13 cellular contexts compared by ENCODE assay signal in genomic region chr5:171845857-171846785, GRCh38.
DNase-seq lines count a peak whose midpoint lies in the region; ATAC-seq and TF ChIP-seq lines count a peak whose summit lies in the region.
"Had no signal": no experiment of that assay in that cellular context is flagged by ENCODE, and none has a peak within 500 bp of the region (broad histone marks: within the 10 kb centered on the region; RNA-seq: fewer than 3 reads in every experiment).

No MANE protein-coding gene starts in this region.

- H3K18ac ChIP-seq in H9 (ENCODE audit: insufficient read length, low read depth, low read length) = no peak overlapping the region

- H3K4me3 Mint-ChIP-seq in H9 = no peak overlapping the region
- no peak overlapping the region for H3K4me3 Mint-ChIP-seq in neural progenitor cell
- no peak overlapping the region for H3K4me3 Mint-ChIP-seq in CD8-positive, alpha-beta memory T cell
- H3K4me3 Mint-ChIP-seq: activated B cell treated with CpG ODN at 0.5 μM for 24 hours; activated naive CD4-positive, alpha-beta T cell treated with anti-CD3 and anti-CD28 coated beads, Interleukin-2, amount 10 ng/mL, durations not matched to agents 7 days and 5 days; stimulated activated naive CD8-positive, alpha-beta T cell treated with anti-CD3 and anti-CD28 coated beads, Interleukin-15, amount 100 ng/mL, for 72 hours had no signal

- no peak overlapping the region for H3T11ph ChIP-seq in H9 (ENCODE audit: low read length)

- H3K36me3 ChIP-seq in neural progenitor cell = no peaks in the 10 kb centered on the region
- H3K36me3 ChIP-seq in CD8-positive, alpha-beta memory T cell (ENCODE audit: insufficient read depth, low read length) = no peaks in the 10 kb centered on the region

- no peak overlapping the region for H3K27ac ChIP-seq in H9 (ENCODE audit: insufficient read length, low read depth, low read length)
- H3K27ac ChIP-seq in neural progenitor cell = no peak overlapping the region
- H3K27ac ChIP-seq in CD8-positive, alpha-beta memory T cell (ENCODE audit: low read depth, low read length) = no peak overlapping the region
- H3K27ac ChIP-seq: spleen had no signal

- DNase-seq in H9 = peak; percentile 57
- peak; percentile 20 for DNase-seq in RKO (ENCODE audit: low spot score)
- DNase-seq in fibroblast of mammary gland (ENCODE audit: low read depth) = peak; percentile 59
- DNase-seq in neural progenitor cell (ENCODE audit: low spot score) = peak; percentile 28
- DNase-seq in NAMALWA (ENCODE audit: low spot score) = no peak
- DNase-seq in CD8-positive, alpha-beta memory T cell = no peak
- DNase-seq: activated B cell treated with CpG ODN at 0.5 μM for 24 hours; activated naive CD4-positive, alpha-beta T cell treated with anti-CD3 and anti-CD28 coated beads, Interleukin-2, amount 10 ng/mL, durations not matched to agents 7 days and 5 days; GF-D8; spleen; stimulated activated naive CD8-positive, alpha-beta T cell treated with anti-CD3 and anti-CD28 coated beads, Interleukin-15, amount 100 ng/mL, for 72 hours had no signal

- CTCF ChIA-PET in CD8-positive, alpha-beta memory T cell (lab: Charles Lee) = no interaction called here

- H3K27me3 Mint-ChIP-seq in H9 (ENCODE audit: low read depth) (peaks cover 2% of the 10 kb centered on the region), neural progenitor cell (ENCODE audit: insufficient read depth, low read depth) (peaks cover 10% of the 10 kb centered on the region)
- H3K27me3 Mint-ChIP-seq in CD8-positive, alpha-beta memory T cell = no peaks in the 10 kb centered on the region
- H3K27me3 Mint-ChIP-seq: activated B cell treated with CpG ODN at 0.5 μM for 24 hours; activated naive CD4-positive, alpha-beta T cell treated with anti-CD3 and anti-CD28 coated beads, Interleukin-2, amount 10 ng/mL, durations not matched to agents 7 days and 5 days; stimulated activated naive CD8-positive, alpha-beta T cell treated with anti-CD3 and anti-CD28 coated beads, Interleukin-15, amount 100 ng/mL, for 72 hours had no signal

- TF ChIP-seq CTCF in H9 (conservative IDR thresholded peaks at IDR 0.05) (peak; percentile 32; the same call in 2 of the 3 replicates), fibroblast of mammary gland (conservative IDR thresholded peaks at IDR 0.05; ENCODE audit: control insufficient read depth, insufficient read depth, low read depth, low read length) (peak; percentile 19), neural progenitor cell (IDR thresholded peaks at IDR 0.05) (peak; percentile 28)

- no peak overlapping the region for H2BK12ac ChIP-seq in H9 (ENCODE audit: insufficient read length, low read depth, low read length)

- no peaks in the 10 kb centered on the region; a peak in 1 of 5 replicates for H3K9me3 Mint-ChIP-seq in H9
- no peaks in the 10 kb centered on the region for H3K9me3 Mint-ChIP-seq in neural progenitor cell
- H3K9me3 Mint-ChIP-seq in CD8-positive, alpha-beta memory T cell = no peaks in the 10 kb centered on the region
- H3K9me3 Mint-ChIP-seq: activated B cell treated with CpG ODN at 0.5 μM for 24 hours; activated naive CD4-positive, alpha-beta T cell treated with anti-CD3 and anti-CD28 coated beads, Interleukin-2, amount 10 ng/mL, durations not matched to agents 7 days and 5 days; stimulated activated naive CD8-positive, alpha-beta T cell treated with anti-CD3 and anti-CD28 coated beads, Interleukin-15, amount 100 ng/mL, for 72 hours had no signal

- H4K8ac ChIP-seq in H9 (replicated peaks; ENCODE audit: insufficient read length, low read depth, low read length) = no peak overlapping the region

- H2BK20ac ChIP-seq in H9 (ENCODE audit: low read depth, low read length, poor library complexity, severe bottlenecking) = no peak overlapping the region

- H3K36me3 Mint-ChIP-seq in H9 (ENCODE audit: insufficient read depth in 1 of 3, low read depth in 3 of 3) = peaks cover 0 to 4% (median under 1%) of the 10 kb centered on the region in 3 experiments; a peak in 3 of 7 replicates
- peaks cover 2% of the 10 kb centered on the region for H3K36me3 Mint-ChIP-seq in neural progenitor cell
- H3K36me3 Mint-ChIP-seq in CD8-positive, alpha-beta memory T cell = peaks cover 0 to 8% (median under 1%) of the 10 kb centered on the region in 3 donors
- H3K36me3 Mint-ChIP-seq: activated naive CD4-positive, alpha-beta T cell treated with anti-CD3 and anti-CD28 coated beads, Interleukin-2, amount 10 ng/mL, durations not matched to agents 7 days and 5 days had no signal

- H2AFZ ChIP-seq in H9 (ENCODE audit: low read length) = no peak overlapping the region
- no peak overlapping the region for H2AFZ ChIP-seq in neural progenitor cell (replicated peaks)

- H3K79me1 ChIP-seq in H9 (ENCODE audit: insufficient read depth, low read depth, low read length, poor library complexity, severe bottlenecking) = no peaks in the 10 kb centered on the region

- no peak overlapping the region for H2BK5ac ChIP-seq in H9 (ENCODE audit: insufficient read length, low read length)

- H4K20me1 ChIP-seq in H9 (ENCODE audit: control insufficient read depth, insufficient read depth, insufficient read length) (no peaks in the 10 kb centered on the region), neural progenitor cell (ENCODE audit: low read depth) (peaks cover 4% of the 10 kb centered on the region)

- no peak overlapping the region for H4K91ac ChIP-seq in H9 (ENCODE audit: insufficient read length, low read depth, low read length)

- no peaks in the 10 kb centered on the region for H3K4me1 ChIP-seq in H9 (ENCODE audit: insufficient read depth, low read length)
- peaks cover 22% of the 10 kb centered on the region for H3K4me1 ChIP-seq in neural progenitor cell
- no peaks in the 10 kb centered on the region for H3K4me1 ChIP-seq in CD8-positive, alpha-beta memory T cell (ENCODE audit: insufficient read depth, low read length)

- H2BK120ac ChIP-seq in H9 (ENCODE audit: low read depth, low read length, poor library complexity, severe bottlenecking) = no peak overlapping the region

- WGBS in H9 (ENCODE audit: extremely low coverage, insufficient read length, low lambda C conversion rate) = no CpG with 5 or more reads among the region's 14 CpGs

- no peak overlapping the region for H4K5ac ChIP-seq in H9 (ENCODE audit: insufficient read length, low read depth, low read length)

- H3K4me2 ChIP-seq in H9 (ENCODE audit: insufficient read depth, insufficient read length, low read length) (no peak overlapping the region), neural progenitor cell (no peak overlapping the region)

- H3K9me3 ChIP-seq in H9 (ENCODE audit: control insufficient read depth, low read depth, low read length) (no peaks in the 10 kb centered on the region), neural progenitor cell (ENCODE audit: low read depth) (no peaks in the 10 kb centered on the region)
- H3K9me3 ChIP-seq in CD8-positive, alpha-beta memory T cell (ENCODE audit: low read length) = no peaks in the 10 kb centered on the region
- H3K9me3 ChIP-seq: spleen had no signal

- H3K4me1 Mint-ChIP-seq in H9 (peaks cover 22 to 28% of the 10 kb centered on the region in 2 experiments), neural progenitor cell (peaks cover 61% of the 10 kb centered on the region)
- H3K4me1 Mint-ChIP-seq in CD8-positive, alpha-beta memory T cell = no peaks in the 10 kb centered on the region
- H3K4me1 Mint-ChIP-seq: activated B cell treated with CpG ODN at 0.5 μM for 24 hours had no signal

- no peak overlapping the region for H2AK5ac ChIP-seq in H9 (ENCODE audit: insufficient read length, low read length)

- H3K4me3 ChIP-seq in fibroblast of mammary gland (ENCODE audit: control insufficient read depth, low read depth, low read length) = no peak overlapping the region
- H3K4me3 ChIP-seq in neural progenitor cell = no peak overlapping the region
- no peak overlapping the region for H3K4me3 ChIP-seq in CD8-positive, alpha-beta memory T cell (ENCODE audit: low read length)
- H3K4me3 ChIP-seq: spleen had no signal

- H3K27ac Mint-ChIP-seq in H9 (peak overlapping the region in 1 of 3 experiments; percentile 50; a peak in 1 of 7 replicates), neural progenitor cell (no peak overlapping the region)
- H3K27ac Mint-ChIP-seq in CD8-positive, alpha-beta memory T cell = no peak overlapping the region
- H3K27ac Mint-ChIP-seq: activated B cell treated with CpG ODN at 0.5 μM for 24 hours; activated naive CD4-positive, alpha-beta T cell treated with anti-CD3 and anti-CD28 coated beads, Interleukin-2, amount 10 ng/mL, durations not matched to agents 7 days and 5 days; stimulated activated naive CD8-positive, alpha-beta T cell treated with anti-CD3 and anti-CD28 coated beads, Interleukin-15, amount 100 ng/mL, for 72 hours had no signal

- H3K27me3 ChIP-seq in H9 (ENCODE audit: insufficient read depth, low read length) = no peaks in the 10 kb centered on the region
- no peaks in the 10 kb centered on the region for H3K27me3 ChIP-seq in neural progenitor cell
- H3K27me3 ChIP-seq in CD8-positive, alpha-beta memory T cell (ENCODE audit: insufficient read depth, low read length, poor library complexity, severe bottlenecking) = no peaks in the 10 kb centered on the region
- H3K27me3 ChIP-seq: spleen had no signal

- no peak overlapping the region for H3K9ac ChIP-seq in H9 (ENCODE audit: extremely low read depth, insufficient read length, low read length)
- H3K9ac ChIP-seq in neural progenitor cell = no peak overlapping the region

- no peak overlapping the region for H2BK15ac ChIP-seq in H9 (ENCODE audit: low read depth, low read length)

- no peak overlapping the region for H3K14ac ChIP-seq in H9 (ENCODE audit: insufficient read depth, low read length)

- no peaks in the 10 kb centered on the region for H3K23me2 ChIP-seq in H9 (ENCODE audit: insufficient read length, low read depth, low read length, poor library complexity, severe bottlenecking)

- peaks cover 9% of the 10 kb centered on the region for H3F3A ChIP-seq in neural progenitor cell (ENCODE audit: low read depth)

- no peaks in the 10 kb centered on the region for H3K79me2 ChIP-seq in H9 (ENCODE audit: insufficient read depth, low read length)
- H3K79me2 ChIP-seq in neural progenitor cell (ENCODE audit: low read depth) = no peaks in the 10 kb centered on the region

- ATAC-seq in HG03139 (IDR thresholded peaks at IDR 0.05; ENCODE audit: unreplicated experiment) = no peak
- ATAC-seq in GM18909 (IDR thresholded peaks at IDR 0.05; ENCODE audit: poor library complexity, unreplicated experiment) = no peak
- ATAC-seq: stimulated activated naive CD8-positive, alpha-beta T cell treated with anti-CD3 and anti-CD28 coated beads, Interleukin-15, amount 100 ng/mL, for 72 hours had no signal

- POLR2A ChIA-PET in CD8-positive, alpha-beta memory T cell (lab: Charles Lee) = no interaction called here

- H3K4ac ChIP-seq in H9 (ENCODE audit: low read depth, low read length) = no peak overlapping the region

- H3K56ac ChIP-seq in H9 (ENCODE audit: insufficient read length, low read depth, low read length) = no peak overlapping the region

- H3K23ac ChIP-seq in H9 (ENCODE audit: insufficient read length, low read depth, low read length) = no peak overlapping the region

Comparison
In these comparisons a context has a peak if more than half of its experiments do, and no peak if none do; other contexts are left out.
1. DNase-seq: peak in H9 (single experiment), RKO (single experiment), fibroblast of mammary gland (single experiment) and neural progenitor cell (single experiment); none in NAMALWA (single experiment) and CD8-positive, alpha-beta memory T cell (0 of 5).
2. Peak in every context shown above with its lines, with median percentiles within 50 percentile points of each other: CTCF ChIP-seq.